ENCODE assay signal across 1 cellular context in the genomic region with DNA sequence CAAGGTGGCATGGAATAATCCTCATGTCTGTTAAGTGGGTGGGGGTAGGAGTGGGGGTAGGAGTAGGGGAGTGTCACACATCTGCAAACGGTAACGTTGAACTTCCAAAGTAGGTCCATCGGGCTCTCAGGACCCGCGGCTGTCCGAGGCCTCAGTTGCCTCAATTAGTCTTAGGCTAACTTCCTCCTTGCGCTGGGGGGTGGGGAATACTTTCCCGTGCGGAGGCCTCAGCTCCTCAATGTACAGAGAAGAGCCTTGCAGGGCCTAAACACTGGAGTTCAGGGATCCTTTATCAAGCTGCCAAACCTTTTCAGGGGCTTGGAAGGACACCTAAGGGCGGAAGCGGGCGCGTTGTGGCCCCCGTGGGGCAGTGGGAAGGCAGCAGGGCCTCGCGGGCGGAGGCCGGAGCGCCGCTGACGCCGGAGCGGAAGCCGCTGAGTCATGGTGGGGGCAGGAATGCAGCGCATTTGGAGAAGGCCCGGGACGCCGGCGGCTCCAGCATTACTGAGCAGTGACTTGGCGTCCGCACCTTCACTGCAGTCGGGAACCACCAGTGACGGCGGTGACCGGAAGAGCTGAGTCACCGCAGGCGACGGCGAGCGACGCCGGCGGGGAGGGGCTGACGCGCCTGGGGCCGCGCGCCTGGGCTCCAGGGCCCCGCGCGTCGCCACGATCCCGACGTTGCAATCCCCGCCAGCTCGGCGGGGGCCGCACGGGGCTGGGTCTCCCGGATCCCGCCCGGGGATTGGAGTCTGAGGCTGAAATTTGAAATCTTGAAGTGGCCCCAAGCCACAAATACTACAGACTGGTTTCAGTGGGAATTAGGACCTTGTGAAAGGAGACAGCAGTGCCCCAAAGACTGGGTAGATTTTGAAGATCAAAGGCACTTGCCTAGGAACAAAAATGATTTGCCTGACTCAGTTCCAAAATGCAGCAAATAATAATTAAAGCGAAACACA.
TF ChIP-seq lines count a peak whose summit lies in the region.

No MANE protein-coding gene starts in this region.

TF ChIP-seq in HepG2, 621 proteins besides CTCF, POLR2A, EP300 and RAD21 (continued from another document):
- TF ChIP-seq, protein P1, sequence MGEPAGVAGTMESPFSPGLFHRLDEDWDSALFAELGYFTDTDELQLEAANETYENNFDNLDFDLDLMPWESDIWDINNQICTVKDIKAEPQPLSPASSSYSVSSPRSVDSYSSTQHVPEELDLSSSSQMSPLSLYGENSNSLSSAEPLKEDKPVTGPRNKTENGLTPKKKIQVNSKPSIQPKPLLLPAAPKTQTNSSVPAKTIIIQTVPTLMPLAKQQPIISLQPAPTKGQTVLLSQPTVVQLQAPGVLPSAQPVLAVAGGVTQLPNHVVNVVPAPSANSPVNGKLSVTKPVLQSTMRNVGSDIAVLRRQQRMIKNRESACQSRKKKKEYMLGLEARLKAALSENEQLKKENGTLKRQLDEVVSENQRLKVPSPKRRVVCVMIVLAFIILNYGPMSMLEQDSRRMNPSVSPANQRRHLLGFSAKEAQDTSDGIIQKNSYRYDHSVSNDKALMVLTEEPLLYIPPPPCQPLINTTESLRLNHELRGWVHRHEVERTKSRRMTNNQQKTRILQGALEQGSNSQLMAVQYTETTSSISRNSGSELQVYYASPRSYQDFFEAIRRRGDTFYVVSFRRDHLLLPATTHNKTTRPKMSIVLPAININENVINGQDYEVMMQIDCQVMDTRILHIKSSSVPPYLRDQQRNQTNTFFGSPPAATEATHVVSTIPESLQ (CRISPR knock-in tag; conservative IDR thresholded peaks at IDR 0.05): no peak
- TF ChIP-seq ZNF367 (CRISPR knock-in tag; IDR thresholded peaks at IDR 0.05; ENCODE audit: borderline replicate concordance) (no peak), ZNF350 (CRISPR knock-in tag; IDR thresholded peaks at IDR 0.05; ENCODE audit: borderline replicate concordance, low read depth) (no peak; the same call in none of the 2 replicates), TGIF2 (CRISPR knock-in tag; IDR thresholded peaks at IDR 0.05) (peak; percentile 82; the same call in 1 of the 2 replicates), RELA (CRISPR knock-in tag; IDR thresholded peaks at IDR 0.05) (peak; percentile 86; the same call in 1 of the 2 replicates), SRY (CRISPR knock-in tag; IDR thresholded peaks at IDR 0.05) (peak; percentile 27; the same call in 1 of the 2 replicates), TRIM24 (CRISPR knock-in tag; IDR thresholded peaks at IDR 0.05) (no peak), DNMT3B (CRISPR knock-in tag; conservative IDR thresholded peaks at IDR 0.05) (0 out of 2 replicates have a peak, but pooled peaks have one; percentile 59), RFX1 (IDR thresholded peaks at IDR 0.05) (no peak), PAWR (CRISPR knock-in tag; IDR thresholded peaks at IDR 0.05; ENCODE audit: borderline replicate concordance) (no peak), ZNF543 (CRISPR knock-in tag; IDR thresholded peaks at IDR 0.05) (peak; percentile 86; the same call in 1 of the 2 replicates), ZNF607 (CRISPR knock-in tag; IDR thresholded peaks at IDR 0.05; ENCODE audit: borderline replicate concordance) (no peak; the same call in 1 of the 2 replicates), ZBTB44 (CRISPR knock-in tag; IDR thresholded peaks at IDR 0.05) (no peak; the same call in 1 of the 2 replicates), RBM39 (IDR thresholded peaks at IDR 0.05; ENCODE audit: low read depth, low read length, poor library complexity, severe bottlenecking) (peak; percentile 56), PRPF4 (IDR thresholded peaks at IDR 0.05; ENCODE audit: low read depth, low read length, poor library complexity, severe bottlenecking) (peak; percentile 29), ZBTB7B (CRISPR knock-in tag; IDR thresholded peaks at IDR 0.05) (peak; percentile 78), RBAK (CRISPR knock-in tag; IDR thresholded peaks at IDR 0.05) (no peak), MLLT10 (CRISPR knock-in tag; IDR thresholded peaks at IDR 0.05) (no peak), POGZ (CRISPR knock-in tag; IDR thresholded peaks at IDR 0.05) (peak; percentile 92; the same call in 1 of the 2 replicates), NR3C1 (CRISPR knock-in tag; IDR thresholded peaks at IDR 0.05) (no peak), CBX1 (IDR thresholded peaks at IDR 0.05; ENCODE audit: low read depth) (no peak), ZBTB3 (CRISPR knock-in tag; IDR thresholded peaks at IDR 0.05; ENCODE audit: borderline replicate concordance, low read depth) (peak; percentile 98), MAFF (IDR thresholded peaks at IDR 0.05; ENCODE audit: low read depth, low read length) (peak; percentile 92), TRAFD1 (CRISPR knock-in tag; IDR thresholded peaks at IDR 0.05; ENCODE audit: borderline replicate concordance) (0 out of 2 replicates have a peak, but pooled peaks have one; percentile 45), HDAC1 (CRISPR knock-in tag; IDR thresholded peaks at IDR 0.05) (peak; percentile 93), ZNF20 (CRISPR knock-in tag; IDR thresholded peaks at IDR 0.05) (no peak), HOMEZ (CRISPR knock-in tag; IDR thresholded peaks at IDR 0.05; ENCODE audit: low read depth) (no peak; the same call in 1 of the 2 replicates)
- TF ChIP-seq, protein P2, sequence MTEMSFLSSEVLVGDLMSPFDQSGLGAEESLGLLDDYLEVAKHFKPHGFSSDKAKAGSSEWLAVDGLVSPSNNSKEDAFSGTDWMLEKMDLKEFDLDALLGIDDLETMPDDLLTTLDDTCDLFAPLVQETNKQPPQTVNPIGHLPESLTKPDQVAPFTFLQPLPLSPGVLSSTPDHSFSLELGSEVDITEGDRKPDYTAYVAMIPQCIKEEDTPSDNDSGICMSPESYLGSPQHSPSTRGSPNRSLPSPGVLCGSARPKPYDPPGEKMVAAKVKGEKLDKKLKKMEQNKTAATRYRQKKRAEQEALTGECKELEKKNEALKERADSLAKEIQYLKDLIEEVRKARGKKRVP (CRISPR knock-in tag; IDR thresholded peaks at IDR 0.05): peak in 1 of 2 experiments; percentile 58; a peak in 2 of 4 replicates
- TF ChIP-seq, protein P3, sequence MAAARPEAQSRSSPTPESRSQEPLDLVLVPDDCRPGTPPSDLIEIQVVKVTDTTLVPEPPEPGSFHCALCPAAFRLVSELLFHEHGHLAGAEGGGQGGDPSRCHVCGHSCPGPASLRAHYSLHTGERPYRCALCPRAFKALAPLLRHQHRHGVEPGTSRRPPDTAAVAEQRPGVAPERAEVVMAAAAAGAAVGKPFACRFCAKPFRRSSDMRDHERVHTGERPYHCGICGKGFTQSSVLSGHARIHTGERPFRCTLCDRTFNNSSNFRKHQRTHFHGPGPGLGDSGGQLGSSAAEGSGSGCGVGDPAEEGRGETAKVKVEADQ (CRISPR knock-in tag; IDR thresholded peaks at IDR 0.05; ENCODE audit: borderline replicate concordance): peak; percentile 88
- TF ChIP-seq, protein P4, sequence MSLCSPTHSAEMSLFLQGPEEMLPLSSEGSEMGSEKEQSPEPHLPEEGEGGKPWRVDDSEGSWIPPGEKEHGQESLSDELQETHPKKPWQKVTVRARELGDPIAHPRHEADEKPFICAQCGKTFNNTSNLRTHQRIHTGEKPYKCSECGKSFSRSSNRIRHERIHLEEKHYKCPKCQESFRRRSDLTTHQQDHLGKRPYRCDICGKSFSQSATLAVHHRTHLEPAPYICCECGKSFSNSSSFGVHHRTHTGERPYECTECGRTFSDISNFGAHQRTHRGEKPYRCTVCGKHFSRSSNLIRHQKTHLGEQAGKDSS (CRISPR knock-in tag; IDR thresholded peaks at IDR 0.05; ENCODE audit: borderline replicate concordance, low read depth): no peak
